Comparison of ENCODE assay signal across 1 cellular context in the genomic region with DNA sequence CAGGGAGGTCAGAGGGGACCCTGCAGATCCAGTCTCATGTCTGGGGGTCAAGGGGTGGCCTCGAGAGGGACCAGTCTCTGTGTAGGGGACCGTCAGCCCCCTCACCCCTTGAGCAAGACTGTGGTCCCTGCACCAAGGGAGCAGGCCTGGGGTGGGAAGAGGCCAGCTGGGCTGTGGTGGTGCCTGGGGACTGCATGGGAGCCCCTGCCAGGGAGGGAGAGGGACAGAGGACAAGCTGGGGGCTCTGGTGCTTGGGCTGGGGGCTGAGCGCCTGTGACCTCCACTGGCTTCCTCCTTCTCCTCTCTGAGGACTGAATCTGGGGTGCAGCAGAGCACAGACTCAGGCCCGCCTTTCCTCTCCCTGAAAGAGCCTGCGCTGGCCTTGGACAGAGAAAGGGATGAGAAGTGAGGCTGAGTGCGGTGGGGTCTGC.
TF ChIP-seq lines count a peak whose summit lies in the region.

No MANE protein-coding gene starts in this region.

TF ChIP-seq in K562, 482 proteins besides CTCF, POLR2A, EP300 and RAD21:
- no peak for TF ChIP-seq SMARCA4 (IDR thresholded peaks at IDR 0.05)
- TF ChIP-seq ZNF778 (CRISPR knock-in tag; IDR thresholded peaks at IDR 0.05): no peak
- peak; percentile 50; the same call in 1 of the 2 replicates for TF ChIP-seq RBFOX2 (IDR thresholded peaks at IDR 0.05; ENCODE audit: low read depth, low read length)
- TF ChIP-seq ZNF445 (CRISPR knock-in tag; IDR thresholded peaks at IDR 0.05; ENCODE audit: low read depth): no peak
- TF ChIP-seq POLR2G (IDR thresholded peaks at IDR 0.05; ENCODE audit: low read depth, low read length): peak; percentile 67
- TF ChIP-seq E2F3 (CRISPR knock-in tag; IDR thresholded peaks at IDR 0.05): no peak
